In genomic region chr7:151207315-151207714, GRCh38 we compare ENCODE assay signal across 23 cellular contexts.
DNase-seq lines count a peak whose midpoint lies in the region; ATAC-seq and TF ChIP-seq lines count a peak whose summit lies in the region.
"Had no signal": no experiment of that assay in that cellular context is flagged by ENCODE, and none has a peak within 500 bp of the region (broad histone marks: within the 10 kb centered on the region; RNA-seq: fewer than 3 reads in every experiment).

No MANE protein-coding gene starts in this region.

- H3K4me3 ChIP-seq in Loucy (ENCODE audit: low read length, poor library complexity, severe bottlenecking) = peak overlapping the region; percentile 55
- H3K4me3 ChIP-seq: adrenal gland, body of pancreas, dorsolateral prefrontal cortex, left lung, tibial artery had no signal

- no peaks in the 10 kb centered on the region for H3K9me2 ChIP-seq in Loucy (replicated peaks; ENCODE audit: low read depth, low read length)

- no peaks in the 10 kb centered on the region for H4K20me1 ChIP-seq in Loucy (ENCODE audit: insufficient read depth, low read length, poor library complexity, severe bottlenecking)

- H3K27ac Mint-ChIP-seq in stimulated activated naive CD8-positive, alpha-beta T cell treated with anti-CD3 and anti-CD28 coated beads, Interleukin-15, amount 100 ng/mL, for 72 hours = no peak overlapping the region
- H3K27ac Mint-ChIP-seq in central memory CD8-positive, alpha-beta T cell (ENCODE audit: low read depth) = no peak overlapping the region
- H3K27ac Mint-ChIP-seq in stimulated activated effector memory CD8-positive, alpha-beta T cell treated with anti-CD3 and anti-CD28 coated beads, Interleukin-12 subunit alpha, Interleukin-12 subunit beta, amount 100 ng/mL, for 72 hours = peak overlapping the region; percentile 55
- H3K27ac Mint-ChIP-seq: H9 had no signal

- peaks cover 44% of the 10 kb centered on the region for H3K4me1 ChIP-seq in Loucy (ENCODE audit: insufficient read depth, low read length, poor library complexity, severe bottlenecking)
- H3K4me1 ChIP-seq: adrenal gland, body of pancreas, left lung, tibial artery had no signal

- H2AFZ ChIP-seq in Loucy (ENCODE audit: low read length) = 0 out of 2 replicates have a peak overlapping the region, but pooled peaks have one; percentile 1

- peak overlapping the region; percentile 83 for H3K4me2 ChIP-seq in Loucy (ENCODE audit: low read depth, low read length, poor library complexity, severe bottlenecking)

- peaks cover 29% of the 10 kb centered on the region for H3K4me1 Mint-ChIP-seq in stimulated activated naive CD8-positive, alpha-beta T cell treated with anti-CD3 and anti-CD28 coated beads, Interleukin-15, amount 100 ng/mL, for 72 hours
- H3K4me1 Mint-ChIP-seq in central memory CD8-positive, alpha-beta T cell = peaks cover 30% of the 10 kb centered on the region
- peaks cover 48% of the 10 kb centered on the region for H3K4me1 Mint-ChIP-seq in stimulated activated effector memory CD8-positive, alpha-beta T cell treated with anti-CD3 and anti-CD28 coated beads, Interleukin-12 subunit alpha, Interleukin-12 subunit beta, amount 100 ng/mL, for 72 hours

- H3K36me3 ChIP-seq in Loucy (ENCODE audit: insufficient read depth, low read length) = no peaks in the 10 kb centered on the region; the same call in 1 of the 2 replicates
- H3K36me3 ChIP-seq: adrenal gland had no signal

- DNase-seq in stimulated activated naive CD8-positive, alpha-beta T cell treated with anti-CD3 and anti-CD28 coated beads, Interleukin-15, amount 100 ng/mL, for 72 hours = no peak
- no peak for DNase-seq in stimulated activated naive CD8-positive, alpha-beta T cell treated with anti-CD3 and anti-CD28 coated beads, Interleukin-15, Interleukin-2, amounts not matched to agents 100 U/mL and 50 U/mL, for 24 hours
- no peak for DNase-seq in central memory CD8-positive, alpha-beta T cell (ENCODE audit: low spot score in 2 of 2)
- no peak for DNase-seq in stimulated activated effector memory CD8-positive, alpha-beta T cell treated with anti-CD3 and anti-CD28 coated beads, Interleukin-12 subunit alpha, Interleukin-12 subunit beta, amount 100 ng/mL, for 72 hours (ENCODE audit: low spot score in 2 of 2)
- no peak for DNase-seq in AG08395 (ENCODE audit: low spot score)
- DNase-seq in DMS53 (lab: John Stamatoyannopoulos, UW) = no peak
- DNase-seq: activated CD4-positive, alpha-beta T cell treated with anti-CD3 and anti-CD28 coated beads for 48 hours; activated effector memory CD4-positive, alpha-beta T cell treated with anti-CD3 and anti-CD28 coated beads, Interleukin-2, amount 50 U/mL, for 16 hours; adrenal gland; body of pancreas; DMS153; dorsolateral prefrontal cortex; H9; hippocampal formation; left lung; naive B cell; NCI-H1436; NCI-H2081 treated with DMSO at 0.1 percent for 48 hours; NCI-H226; retina; tibial artery had no signal

- no peak for TF ChIP-seq CTCF in Loucy (conservative IDR thresholded peaks at IDR 0.05; ENCODE audit: low read length)

- peaks cover 2% of the 10 kb centered on the region for H3K36me3 Mint-ChIP-seq in central memory CD8-positive, alpha-beta T cell (ENCODE audit: insufficient read depth)
- peaks cover 6% of the 10 kb centered on the region for H3K36me3 Mint-ChIP-seq in stimulated activated effector memory CD8-positive, alpha-beta T cell treated with anti-CD3 and anti-CD28 coated beads, Interleukin-12 subunit alpha, Interleukin-12 subunit beta, amount 100 ng/mL, for 72 hours
- H3K36me3 Mint-ChIP-seq: naive B cell had no signal

- H3K27me3 ChIP-seq in Loucy (ENCODE audit: insufficient read depth, low read length, poor library complexity, severe bottlenecking) = no peaks in the 10 kb centered on the region
- H3K27me3 ChIP-seq: adrenal gland, body of pancreas had no signal

- no peaks in the 10 kb centered on the region for H3K27me3 Mint-ChIP-seq in stimulated activated naive CD8-positive, alpha-beta T cell treated with anti-CD3 and anti-CD28 coated beads, Interleukin-15, amount 100 ng/mL, for 72 hours
- peaks cover 27% of the 10 kb centered on the region for H3K27me3 Mint-ChIP-seq in central memory CD8-positive, alpha-beta T cell

- peak overlapping the region; percentile 63 for H3K9ac ChIP-seq in Loucy (ENCODE audit: low read depth, low read length, poor library complexity, severe bottlenecking)

- no peaks in the 10 kb centered on the region for H3K9me3 ChIP-seq in Loucy (ENCODE audit: insufficient read depth, low read depth, low read length)
- H3K9me3 ChIP-seq: adrenal gland, body of pancreas, left lung, tibial artery had no signal

- ATAC-seq in stimulated activated naive CD8-positive, alpha-beta T cell treated with anti-CD3 and anti-CD28 coated beads, Interleukin-15, amount 100 ng/mL, for 72 hours = peak; percentile 41
- no peak for ATAC-seq in stimulated activated naive CD8-positive, alpha-beta T cell treated with anti-CD3 and anti-CD28 coated beads, Interleukin-15, Interleukin-2, amounts not matched to agents 100 U/mL and 50 U/mL, for 24 hours
- ATAC-seq in central memory CD8-positive, alpha-beta T cell (replicated peaks; ENCODE audit: extremely low read depth, poor library complexity, severe bottlenecking) = peak; percentile 61
- peak; percentile 58 for ATAC-seq in stimulated activated effector memory CD8-positive, alpha-beta T cell treated with anti-CD3 and anti-CD28 coated beads, Interleukin-12 subunit alpha, Interleukin-12 subunit beta, amount 100 ng/mL, for 72 hours
- ATAC-seq in HG03139 (IDR thresholded peaks at IDR 0.05; ENCODE audit: unreplicated experiment) = no peak
- ATAC-seq: body of pancreas, left lung had no signal

- H3K4me3 Mint-ChIP-seq in stimulated activated naive CD8-positive, alpha-beta T cell treated with anti-CD3 and anti-CD28 coated beads, Interleukin-15, amount 100 ng/mL, for 72 hours = no peak overlapping the region
- peak overlapping the region; percentile 41 for H3K4me3 Mint-ChIP-seq in central memory CD8-positive, alpha-beta T cell
- H3K4me3 Mint-ChIP-seq in stimulated activated effector memory CD8-positive, alpha-beta T cell treated with anti-CD3 and anti-CD28 coated beads, Interleukin-12 subunit alpha, Interleukin-12 subunit beta, amount 100 ng/mL, for 72 hours = no peak overlapping the region
- H3K4me3 Mint-ChIP-seq: H9 had no signal

- H3K79me2 ChIP-seq in Loucy (ENCODE audit: insufficient read depth, low read length) = no peaks in the 10 kb centered on the region

- 0 out of 2 replicates have a peak, but pooled peaks cover 7% of the 10 kb centered on the region for H3F3A ChIP-seq in Loucy (ENCODE audit: low read depth)

- no peaks in the 10 kb centered on the region for H3K9me3 Mint-ChIP-seq in stimulated activated naive CD8-positive, alpha-beta T cell treated with anti-CD3 and anti-CD28 coated beads, Interleukin-15, amount 100 ng/mL, for 72 hours
- no peaks in the 10 kb centered on the region for H3K9me3 Mint-ChIP-seq in central memory CD8-positive, alpha-beta T cell
- no peaks in the 10 kb centered on the region for H3K9me3 Mint-ChIP-seq in stimulated activated effector memory CD8-positive, alpha-beta T cell treated with anti-CD3 and anti-CD28 coated beads, Interleukin-12 subunit alpha, Interleukin-12 subunit beta, amount 100 ng/mL, for 72 hours
- H3K9me3 Mint-ChIP-seq: H9, naive B cell had no signal

Comparison
In these comparisons a context has a peak if more than half of its experiments do, and no peak if none do; other contexts are left out.
1. ATAC-seq: peak in stimulated activated naive CD8-positive, alpha-beta T cell treated with anti-CD3 and anti-CD28 coated beads, Interleukin-15, amount 100 ng/mL, for 72 hours (single experiment), central memory CD8-positive, alpha-beta T cell (single experiment) and stimulated activated effector memory CD8-positive, alpha-beta T cell treated with anti-CD3 and anti-CD28 coated beads, Interleukin-12 subunit alpha, Interleukin-12 subunit beta, amount 100 ng/mL, for 72 hours (single experiment); none in stimulated activated naive CD8-positive, alpha-beta T cell treated with anti-CD3 and anti-CD28 coated beads, Interleukin-15, Interleukin-2, amounts not matched to agents 100 U/mL and 50 U/mL, for 24 hours (single experiment) and HG03139 (single experiment).